In genomic region chr7:157523371-157523765, GRCh38 we compare ENCODE assay signal across 20 cellular contexts.
A peak's percentile ranks its signal among the peaks of the same experiment; 100 is the strongest.
DNase-seq lines count a peak whose midpoint lies in the region; ATAC-seq, FAIRE-seq and TF ChIP-seq lines count a peak whose summit lies in the region.
"Had no signal": no experiment of that assay in that cellular context is flagged by ENCODE, and none has a peak within 500 bp of the region (broad histone marks: within the 10 kb centered on the region; RNA-seq: fewer than 3 reads in every experiment).

No MANE protein-coding gene starts in this region.

- H2BK20ac ChIP-seq in H1 (ENCODE audit: low read length), result no peak overlapping the region

- H3K4me1 ChIP-seq in DND-41 (ENCODE audit: insufficient read depth, low read length) (no peaks in the 10 kb centered on the region), H1 (replicated peaks in 1 of 4; ENCODE audit: control insufficient read depth in 3 of 4, insufficient read depth in 4 of 4, low read length in 3 of 4) (peaks cover 0 to 2% (median 0%) of the 10 kb centered on the region in 4 experiments; a peak in 3 of 7 replicates), spleen (no peaks in the 10 kb centered on the region), BE2C (no peaks in the 10 kb centered on the region)
- H3K4me1 ChIP-seq: A549 had no signal

- no peak overlapping the region; the same call in 1 of the 2 replicates for H2AK5ac ChIP-seq in H1 (ENCODE audit: low read depth, low read length)

- no peak overlapping the region for H3K14ac ChIP-seq in H1 (ENCODE audit: insufficient read length)

- no peak overlapping the region for H4K91ac ChIP-seq in H1 (replicated peaks; ENCODE audit: insufficient read length, low read length)

- H3K27me3 ChIP-seq in DND-41 (ENCODE audit: insufficient read depth, low read length, poor library complexity) (no peaks in the 10 kb centered on the region), H1 (replicated peaks in 1 of 4; ENCODE audit: control insufficient read depth in 3 of 4, extremely low read depth in 1 of 4, insufficient read depth in 3 of 4, low read length in 3 of 4) (no peaks in the 10 kb centered on the region), spleen (replicated peaks in 1 of 7) (no peaks in the 10 kb centered on the region), BE2C (no peaks in the 10 kb centered on the region)

- DNase-seq in activated gamma-delta T cell treated with Interleukin-2 at 50 U/mL for 16 hours, result peak; percentile 2
- no peak for DNase-seq in activated gamma-delta T cell (lab: John Stamatoyannopoulos, UW)
- DNase-seq in DND-41, result peak; percentile 2
- peak in 1 of 2 experiments; percentile 41 for DNase-seq in H1 (ENCODE audit: low read depth in 1 of 2, low spot score in 2 of 2)
- DNase-seq in spleen, result peak; percentile 47
- DNase-seq in NCI-H524 (lab: John Stamatoyannopoulos, UW), result no peak
- DNase-seq in NK-92 (lab: John Stamatoyannopoulos, UW; ENCODE audit: unreplicated experiment), result no peak
- DNase-seq in BE2C, result no peak
- DNase-seq: C1 segment of cervical spinal cord; HFFc6; MV-4-11; NCI-H1417 treated with DMSO at 0.1 percent for 48 hours; NCI-H187 treated with DMSO at 0.1 percent for 48 hours; NCI-H526 treated with DMSO at 0.1 percent for 48 hours; NK-92 treated with Interleukin-12 subunit alpha and Interleukin-12 subunit beta, amount 100 ng/mL, for 24 hours; SHP77 treated with DMSO at 0.1 percent for 48 hours had no signal

- H2BK5ac ChIP-seq in H1 (ENCODE audit: low read depth, low read length), result no peak overlapping the region

- 93% methylated on average over 12 of the region's 13 CpGs; no CpG with 5 or more reads in 1 of the 2 experiments for WGBS in H1 (ENCODE audit: extremely low coverage in 1 of 2, insufficient coverage in 1 of 2, insufficient read length in 1 of 2, insufficient replicate concordance in 2 of 2, low coverage in 1 of 2, low lambda C conversion rate in 2 of 2, missing lambda C conversion rate in 1 of 2), 2 experiments
- 86 to 92% (median 90%) methylated on average over 2 to 13 of the region's 13 CpGs for WGBS in spleen, 5 donors

- no peaks in the 10 kb centered on the region for H3K23me2 ChIP-seq in H1 (ENCODE audit: low read depth, low read length)

- no peak overlapping the region for H3K56ac ChIP-seq in H1 (replicated peaks; ENCODE audit: insufficient read length, low read depth, low read length)

- H2BK12ac ChIP-seq in H1 (ENCODE audit: low read depth, low read length), result no peak overlapping the region

- H3K27ac ChIP-seq in DND-41 (ENCODE audit: low read length) (no peak overlapping the region), H1 (ENCODE audit: low read depth, low read length) (no peak overlapping the region), spleen (no peak overlapping the region)
- H3K27ac ChIP-seq: A549, KMS-11 had no signal

- no peak overlapping the region for H2BK120ac ChIP-seq in H1 (replicated peaks; ENCODE audit: low read depth, low read length)

- peak overlapping the region; percentile 11; the same call in 1 of the 2 replicates for H4K8ac ChIP-seq in H1 (ENCODE audit: extremely low read depth, insufficient read depth, low read length)

- peaks cover 2% of the 10 kb centered on the region; the same call in 1 of the 2 replicates for H3K79me1 ChIP-seq in H1 (ENCODE audit: low read depth, low read length)

- CTCF ChIA-PET in H1 (lab: Charles Lee; ENCODE audit: partially characterized antibody), result interaction anchor here (1.3 kb wide), 1 partner anchor 91 kb away, joined by 3 read pairs; no protein-coding TSS in a partner anchor

- no peak overlapping the region; the same call in 1 of the 2 replicates for H3K18ac ChIP-seq in H1 (ENCODE audit: extremely low read depth, low read length)

- TF ChIP-seq EP300 in H1 (IDR thresholded peaks at IDR 0.05; ENCODE audit: borderline replicate concordance in 1 of 2, low read depth in 2 of 2, low read length in 2 of 2), result no peak

- H4K20me1 ChIP-seq in DND-41 (ENCODE audit: insufficient read depth, low read length) (no peaks in the 10 kb centered on the region), H1 (replicated peaks in 1 of 2; ENCODE audit: control insufficient read depth in 1 of 2, insufficient read depth in 2 of 2, low read length in 2 of 2) (no peaks in the 10 kb centered on the region)

- H3K9me3 ChIP-seq in DND-41 (ENCODE audit: insufficient read depth, low read length, severe bottlenecking), result no peaks in the 10 kb centered on the region
- H3K9me3 ChIP-seq in H1 (ENCODE audit: insufficient read depth in 2 of 2, low read depth in 1 of 2, low read length in 1 of 2), result no peaks in the 10 kb centered on the region
- H3K9me3 ChIP-seq in spleen, result no peaks in the 10 kb centered on the region
- H3K9me3 ChIP-seq in BE2C, result no peaks in the 10 kb centered on the region
- H3K9me3 ChIP-seq: A549 had no signal

- intact Hi-C loops in spleen (cut with DNase I; ENCODE audit: low total_unique reads), result no loop called here

- H4K5ac ChIP-seq in H1 (ENCODE audit: insufficient read length, low read depth, low read length), result no peak overlapping the region

- H2BK15ac ChIP-seq in H1 (ENCODE audit: low read length), result no peak overlapping the region

- TF ChIP-seq CTCF in DND-41 (IDR thresholded peaks at IDR 0.05; ENCODE audit: borderline replicate concordance, extremely low read depth, low read length, poor library complexity, severe bottlenecking) (no peak), H1 (IDR thresholded peaks at IDR 0.05; ENCODE audit: control extremely low read depth in 1 of 3, insufficient read depth in 1 of 3, low read depth in 1 of 3, low read length in 3 of 3) (no peak), spleen (IDR thresholded peaks at IDR 0.05 in 8 of 11, conservative IDR thresholded peaks at IDR 0.05 in 3 of 11) (no peak), BE2C (IDR thresholded peaks at IDR 0.05; ENCODE audit: low read depth, low read length) (no peak)

- POLR2A ChIA-PET in H1 (lab: Charles Lee; ENCODE audit: partially characterized antibody), result no interaction called here

- ATAC-seq in DND-41 (ENCODE audit: insufficient read depth, low read depth), result no peak
- ATAC-seq: A549, SK-N-SH treated with all-trans-retinoic acid at 6 μM for 48 hours had no signal

- no peak overlapping the region for H3K23ac ChIP-seq in H1 (ENCODE audit: insufficient read length)

- FAIRE-seq in H1 (lab: Jason Lieb, UNC), result no peak
- FAIRE-seq: A549, D721Med had no signal

- TF ChIP-seq RAD21 in H1 (IDR thresholded peaks at IDR 0.05 in 1 of 2, conservative IDR thresholded peaks at IDR 0.05 in 1 of 2; ENCODE audit: low read depth in 2 of 2, low read length in 2 of 2), result no peak

- no peak overlapping the region for H3K4ac ChIP-seq in H1 (replicated peaks; ENCODE audit: insufficient read length, low read depth, low read length)

- TF ChIP-seq POLR2A in H1 (IDR thresholded peaks at IDR 0.05; ENCODE audit: control extremely low read depth in 1 of 2, low read depth in 2 of 2, low read length in 2 of 2) (no peak), spleen (IDR thresholded peaks at IDR 0.05) (no peak)

- H3K36me3 ChIP-seq in DND-41 (ENCODE audit: insufficient read depth, low read length) (no peaks in the 10 kb centered on the region), H1 (ENCODE audit: control insufficient read depth in 2 of 4, insufficient read depth in 4 of 4, low read length in 3 of 4) (no peaks in the 10 kb centered on the region), spleen (no peaks in the 10 kb centered on the region), BE2C (no peaks in the 10 kb centered on the region)

- H3K4me2 ChIP-seq in DND-41 (ENCODE audit: insufficient read depth, low read length), result no peak overlapping the region
- no peak overlapping the region for H3K4me2 ChIP-seq in H1 (ENCODE audit: insufficient read depth in 1 of 2, low read depth in 2 of 2, low read length in 2 of 2)
- H3K4me2 ChIP-seq: A549, KMS-11 had no signal

- H3K9ac ChIP-seq in DND-41 (ENCODE audit: low read depth, low read length) (no peak overlapping the region), H1 (replicated peaks in 1 of 4; ENCODE audit: extremely low read depth in 1 of 4, low read depth in 3 of 4, low read length in 3 of 4) (no peak overlapping the region)
- H3K9ac ChIP-seq: KMS-11 had no signal

- no peak overlapping the region for H3K4me3 ChIP-seq in DND-41 (ENCODE audit: low read depth in 1 of 2, low read length in 2 of 2)
- H3K4me3 ChIP-seq in H1 (ENCODE audit: extremely low read depth in 1 of 4, insufficient read depth in 2 of 4, low read depth in 3 of 4, low read length in 4 of 4), result no peak overlapping the region
- no peak overlapping the region for H3K4me3 ChIP-seq in spleen
- H3K4me3 ChIP-seq in BE2C (ENCODE audit: low read depth, low read length), result no peak overlapping the region
- H3K4me3 ChIP-seq: A549 had no signal

- no peaks in the 10 kb centered on the region for H3K79me2 ChIP-seq in DND-41 (ENCODE audit: insufficient read depth, low read length)
- no peaks in the 10 kb centered on the region for H3K79me2 ChIP-seq in H1 (ENCODE audit: control insufficient read depth in 1 of 2, insufficient read depth in 2 of 2, low read length in 2 of 2)

- H2AFZ ChIP-seq in DND-41 (ENCODE audit: low read depth, low read length), result no peak overlapping the region
- H2AFZ ChIP-seq in H1 (ENCODE audit: low read length), result no peak overlapping the region

TF ChIP-seq in H1, 55 proteins besides CTCF, POLR2A, EP300 and RAD21 (continues in another document):
- TF ChIP-seq SUZ12 (IDR thresholded peaks at IDR 0.05; ENCODE audit: low read length) (no peak), GABPA (IDR thresholded peaks at IDR 0.05; ENCODE audit: borderline replicate concordance, insufficient read depth, low read length) (no peak), BRCA1 (IDR thresholded peaks at IDR 0.05; ENCODE audit: low read depth, low read length) (no peak), EGR1 (IDR thresholded peaks at IDR 0.05; ENCODE audit: borderline replicate concordance, low read depth, low read length) (no peak), E2F6 (IDR thresholded peaks at IDR 0.05) (no peak), YY1 (IDR thresholded peaks at IDR 0.05; ENCODE audit: low read depth, low read length) (no peak), EZH2 (IDR thresholded peaks at IDR 0.05; ENCODE audit: low read depth, low read length, severe bottlenecking) (no peak), TEAD4 (IDR thresholded peaks at IDR 0.05; ENCODE audit: low read depth, low read length) (no peak), MAFK (IDR thresholded peaks at IDR 0.05; ENCODE audit: low read depth, low read length) (no peak)
- TF ChIP-seq, protein P1, sequence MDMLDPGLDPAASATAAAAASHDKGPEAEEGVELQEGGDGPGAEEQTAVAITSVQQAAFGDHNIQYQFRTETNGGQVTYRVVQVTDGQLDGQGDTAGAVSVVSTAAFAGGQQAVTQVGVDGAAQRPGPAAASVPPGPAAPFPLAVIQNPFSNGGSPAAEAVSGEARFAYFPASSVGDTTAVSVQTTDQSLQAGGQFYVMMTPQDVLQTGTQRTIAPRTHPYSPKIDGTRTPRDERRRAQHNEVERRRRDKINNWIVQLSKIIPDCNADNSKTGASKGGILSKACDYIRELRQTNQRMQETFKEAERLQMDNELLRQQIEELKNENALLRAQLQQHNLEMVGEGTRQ (IDR thresholded peaks at IDR 0.05; ENCODE audit: low read length), result no peak

Comparison
In these comparisons a context has a peak if more than half of its experiments do, and no peak if none do; other contexts are left out.
1. DNase-seq: peak in activated gamma-delta T cell treated with Interleukin-2 at 50 U/mL for 16 hours (single experiment), DND-41 (single experiment) and spleen (single experiment); none in activated gamma-delta T cell (single experiment), NCI-H524 (0 of 2), NK-92 (single experiment) and BE2C (single experiment).